In the genomic region with DNA sequence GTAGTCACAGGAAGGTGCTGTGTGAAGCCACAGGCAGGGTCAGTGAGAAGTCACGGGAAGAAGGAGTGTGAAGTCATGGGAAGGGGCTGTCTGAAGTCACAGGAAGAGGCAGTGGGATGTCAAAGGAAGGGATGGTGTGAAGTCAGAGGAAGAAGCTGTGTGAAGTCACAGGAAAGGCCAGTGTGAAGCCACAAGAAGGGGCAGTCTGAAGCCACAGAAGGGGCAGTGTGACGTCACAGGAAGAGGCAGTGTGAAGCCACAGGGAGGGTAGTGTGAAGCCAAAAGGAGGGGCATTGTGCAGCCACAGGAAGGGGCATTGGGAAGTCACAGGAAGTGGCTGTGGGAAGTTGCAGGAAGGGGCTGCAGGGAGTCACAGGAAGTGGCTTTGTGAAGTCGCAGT, we compare ENCODE assay signal across 1 cellular context.
TF ChIP-seq lines count a peak whose summit lies in the region.

No MANE protein-coding gene starts in this region.

TF ChIP-seq in K562, 482 proteins besides CTCF, POLR2A, EP300 and RAD21:
- TF ChIP-seq HDAC6 (IDR thresholded peaks at IDR 0.05; ENCODE audit: low read depth, low read length) (no peak), KLF6 (CRISPR knock-in tag; IDR thresholded peaks at IDR 0.05; ENCODE audit: borderline replicate concordance) (no peak), GTF3C2 (IDR thresholded peaks at IDR 0.05; ENCODE audit: borderline replicate concordance, extremely low read depth, insufficient read length) (no peak), FIP1L1 (IDR thresholded peaks at IDR 0.05; ENCODE audit: low read depth, low read length, poor library complexity, severe bottlenecking) (no peak), MAFF (IDR thresholded peaks at IDR 0.05; ENCODE audit: low read length) (no peak), GABPA (tag; conservative IDR thresholded peaks at IDR 0.05; ENCODE audit: low read depth) (0 out of 2 replicates have a peak, but pooled peaks have one; percentile 9), TRIM25 (IDR thresholded peaks at IDR 0.05; ENCODE audit: borderline replicate concordance) (no peak), PYGO2 (tag; IDR thresholded peaks at IDR 0.05) (no peak), HDAC2 (IDR thresholded peaks at IDR 0.05) (no peak), POLR2B (IDR thresholded peaks at IDR 0.05; ENCODE audit: low read depth, partially characterized antibody) (no peak), MTF1 (CRISPR knock-in tag; IDR thresholded peaks at IDR 0.05; ENCODE audit: borderline replicate concordance) (no peak), PHF21A (IDR thresholded peaks at IDR 0.05; ENCODE audit: borderline replicate concordance, low read depth) (no peak), CREM (IDR thresholded peaks at IDR 0.05; ENCODE audit: low read depth) (0 out of 2 replicates have a peak, but pooled peaks have one; percentile 32), MEIS2 (IDR thresholded peaks at IDR 0.05; ENCODE audit: partially characterized antibody) (no peak), HDAC3 (IDR thresholded peaks at IDR 0.05; ENCODE audit: borderline replicate concordance, partially characterized antibody) (no peak)
- TF ChIP-seq, protein P1, sequence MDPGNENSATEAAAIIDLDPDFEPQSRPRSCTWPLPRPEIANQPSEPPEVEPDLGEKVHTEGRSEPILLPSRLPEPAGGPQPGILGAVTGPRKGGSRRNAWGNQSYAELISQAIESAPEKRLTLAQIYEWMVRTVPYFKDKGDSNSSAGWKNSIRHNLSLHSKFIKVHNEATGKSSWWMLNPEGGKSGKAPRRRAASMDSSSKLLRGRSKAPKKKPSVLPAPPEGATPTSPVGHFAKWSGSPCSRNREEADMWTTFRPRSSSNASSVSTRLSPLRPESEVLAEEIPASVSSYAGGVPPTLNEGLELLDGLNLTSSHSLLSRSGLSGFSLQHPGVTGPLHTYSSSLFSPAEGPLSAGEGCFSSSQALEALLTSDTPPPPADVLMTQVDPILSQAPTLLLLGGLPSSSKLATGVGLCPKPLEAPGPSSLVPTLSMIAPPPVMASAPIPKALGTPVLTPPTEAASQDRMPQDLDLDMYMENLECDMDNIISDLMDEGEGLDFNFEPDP (CRISPR knock-in tag; IDR thresholded peaks at IDR 0.05) = no peak
